14 cellular contexts compared by ENCODE assay signal in the genomic region with DNA sequence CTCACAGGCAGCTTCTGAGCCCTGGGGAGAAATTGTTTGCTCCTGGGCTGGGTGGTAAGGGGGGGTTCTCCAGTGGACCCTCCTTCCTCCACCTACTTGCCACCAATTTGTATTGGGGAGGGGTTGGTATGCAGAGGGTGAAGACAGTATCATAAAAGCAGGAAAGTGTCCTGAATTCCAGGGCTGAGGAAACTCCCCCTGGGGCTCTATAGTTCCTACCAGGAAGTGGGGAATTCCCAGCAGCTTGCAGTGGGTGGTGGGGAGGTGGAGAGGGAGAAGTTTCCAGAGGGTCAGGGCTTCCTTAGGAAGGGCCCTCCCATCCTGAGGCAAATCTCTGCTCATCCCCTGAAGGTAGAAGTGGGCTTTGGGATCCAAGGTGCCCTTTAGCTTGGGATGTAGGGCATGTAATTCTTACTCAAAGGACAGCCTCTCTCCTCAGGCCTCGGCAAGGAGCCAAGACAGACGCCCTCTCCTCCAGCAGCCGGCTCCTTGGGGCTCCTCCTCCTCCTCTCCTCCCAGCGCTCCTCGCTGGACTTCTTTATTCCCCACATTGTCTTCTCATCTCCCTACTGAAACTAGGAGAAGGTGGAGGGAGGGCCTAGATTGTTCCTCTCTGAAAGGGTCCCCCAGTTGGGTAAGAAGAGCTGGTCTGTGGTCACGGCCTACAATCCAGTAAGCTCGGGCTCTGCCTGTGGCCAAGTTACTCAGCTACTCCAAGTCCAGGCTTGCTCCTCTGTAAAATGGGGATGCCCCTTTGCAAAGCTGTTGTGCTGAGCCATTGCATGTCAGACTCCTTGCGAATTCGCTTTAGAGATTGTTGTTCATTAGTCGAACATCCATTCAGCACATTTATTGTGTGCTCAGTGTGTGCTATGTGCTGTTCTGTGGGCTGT. TPM values are rescaled to one million over a fixed set of nuclear protein-coding genes. Genes with fewer than 3 reads are reported as not detected.
DNase-seq lines count a peak whose midpoint lies in the region; ATAC-seq and TF ChIP-seq lines count a peak whose summit lies in the region.
"Had no signal": no experiment of that assay in that cellular context is flagged by ENCODE, and none has a peak within 500 bp of the region (broad histone marks: within the 10 kb centered on the region; RNA-seq: fewer than 3 reads in every experiment).

No MANE protein-coding gene starts in this region.

- no peak overlapping the region for H3K4me3 ChIP-seq in spleen
- H3K4me3 ChIP-seq: tibial nerve had no signal

- H3K4me1 ChIP-seq in spleen, result peaks cover 18 to 77% (median 46%) of the 10 kb centered on the region in 6 donors

- no peaks in the 10 kb centered on the region for H3K36me3 ChIP-seq in spleen
- H3K36me3 ChIP-seq: tibial nerve had no signal

- no peak for ATAC-seq in HG03378 (IDR thresholded peaks at IDR 0.05; ENCODE audit: unreplicated experiment)

- H3K27me3 ChIP-seq in spleen (replicated peaks in 1 of 7), result no peaks in the 10 kb centered on the region
- H3K27me3 ChIP-seq: tibial nerve had no signal

- no peaks in the 10 kb centered on the region for H3K9me3 ChIP-seq in spleen
- H3K9me3 ChIP-seq: tibial nerve had no signal

- H3K27ac ChIP-seq in spleen, result peak overlapping the region in 6 of 8 donors; percentile 11 to 44 (median 26)
- H3K27ac ChIP-seq: KMS-11, tibial nerve had no signal

- intact Hi-C loops in spleen (cut with DNase I; ENCODE audit: low total_unique reads), result no loop called here

- no peak for TF ChIP-seq POLR2A in spleen (IDR thresholded peaks at IDR 0.05)

- DNase-seq in NCI-H2227 (lab: John Stamatoyannopoulos, UW; ENCODE audit: unreplicated experiment) (peak; percentile 10), NCI-H2227 treated with DMSO at 0.1 percent for 48 hours (lab: John Stamatoyannopoulos, UW) (no peak), amniotic epithelial cell (ENCODE audit: low read depth) (peak; percentile 39), islet precursor cell (peak; percentile 70), spleen (peak; percentile 51), KG1 (lab: John Stamatoyannopoulos, UW) (no peak), NK-92 (lab: John Stamatoyannopoulos, UW; ENCODE audit: unreplicated experiment) (no peak)
- DNase-seq: 8988T; activated CD4-positive, alpha-beta T cell treated with anti-CD3 and anti-CD28 coated beads, Interleukin-2, amount 10 ng/mL, durations not matched to agents 7 days and 5 days; DMS79 treated with DMSO at 0.1 percent for 48 hours; effector memory CD4-positive, alpha-beta T cell had no signal

- 61 to 74% (median 70%) methylated on average over 10 of the region's 10 CpGs for WGBS in spleen, 5 donors

- TF ChIP-seq CTCF in spleen (IDR thresholded peaks at IDR 0.05 in 8 of 11, conservative IDR thresholded peaks at IDR 0.05 in 3 of 11), result no peak

RNA-seq across cellular contexts. Expression of a gene that starts 17.9 kb away (rescaled TPM):
- total RNA-seq in spleen, result 100 to 1,000 TPM in 4 of 7 donors, 10 to 100 TPM in 3; 54.2 to 207 (median 112) TPM
- 10 to 100 TPM in 1 of 3 donors, 1 to 10 TPM in 2; 5.8 to 17.3 (median 8.1) TPM for polyA plus RNA-seq in spleen

Comparison
In these comparisons a context has a peak if more than half of its experiments do, and no peak if none do; other contexts are left out.
1. DNase-seq: peak in NCI-H2227 (single experiment), amniotic epithelial cell (single experiment), islet precursor cell (single experiment) and spleen (single experiment); none in NCI-H2227 treated with DMSO at 0.1 percent for 48 hours (single experiment), KG1 (single experiment) and NK-92 (single experiment).